8 cellular contexts compared by ENCODE assay signal in the genomic region with DNA sequence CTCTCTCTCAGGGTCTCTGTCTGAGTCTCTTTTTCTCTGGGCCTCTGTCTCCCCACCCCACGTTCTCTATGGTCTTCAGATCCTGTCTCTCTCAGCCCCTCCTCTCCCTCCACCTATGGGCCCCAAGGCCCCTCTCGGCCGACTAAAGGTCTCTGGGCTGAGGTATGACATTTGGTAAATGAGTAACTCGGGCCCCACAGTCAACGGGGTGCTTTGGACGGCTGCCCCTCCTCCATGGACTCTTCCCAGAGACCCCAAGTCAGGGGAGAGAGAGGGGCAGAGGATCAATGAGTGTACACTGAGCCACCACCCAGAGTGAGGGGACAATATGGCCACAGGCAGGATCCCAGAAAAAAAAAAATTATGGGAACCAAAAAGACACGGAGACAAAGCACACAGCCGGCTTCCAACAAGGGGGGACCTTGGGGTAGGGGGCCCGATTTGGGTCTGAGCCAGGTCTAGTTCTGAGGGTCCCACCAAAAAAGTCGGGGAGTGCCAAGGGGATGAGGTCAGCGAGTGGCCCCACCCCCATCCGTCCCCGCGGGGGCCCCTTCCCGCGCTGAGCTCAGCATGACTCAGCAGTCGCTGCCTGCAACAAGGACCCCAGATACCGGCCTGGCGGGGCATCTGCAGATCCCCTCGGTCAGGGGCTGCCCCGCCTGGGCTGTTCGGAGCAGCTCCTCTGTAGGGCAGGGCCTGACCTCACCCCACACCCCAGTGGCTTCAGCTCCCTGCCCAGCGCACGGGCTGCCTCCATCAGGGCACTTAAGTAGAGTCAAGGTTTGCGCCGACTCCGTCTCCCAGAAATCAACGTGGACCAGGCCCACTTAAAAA. TPM values are rescaled to one million over a fixed set of nuclear protein-coding genes. Genes with fewer than 3 reads are reported as not detected.
A peak's percentile ranks its signal among the peaks of the same experiment; 100 is the strongest.
DNase-seq lines count a peak whose midpoint lies in the region; ATAC-seq and TF ChIP-seq lines count a peak whose summit lies in the region.

No MANE protein-coding gene starts in this region.

- intact Hi-C loops in Right ventricle myocardium superior (cut with DNase I) (no loop called here), ovary (cut with DNase I) (loop anchor here in 3 of 4 donors (2.0 to 10.0 kb wide), 4 partner anchors 59 to 169 kb away; a partner anchor contains a TSS), transverse colon (cut with DNase I; ENCODE audit: low total_unique reads) (loop anchor here (10.0 kb wide), 2 partner anchors 59 to 89 kb away; a partner anchor contains a TSS)

- in situ Hi-C loops in transverse colon (cut with MboI; ENCODE audit: low pct_ligation_motif_present in 1 of 4, low pct_unique_long_range_greater_than_20kb in 1 of 4, low sequenced_read_pairs in 3 of 4) = loop anchor here in 1 of 4 donors (25.0 kb wide), 1 partner anchor 101 kb away; a partner anchor contains a TSS

- no peaks in the 10 kb centered on the region; the same call in 1 of the 2 replicates for H3K9me3 ChIP-seq in SJSA1 (replicated peaks)
- no peaks in the 10 kb centered on the region for H3K9me3 ChIP-seq in ovary
- no peaks in the 10 kb centered on the region for H3K9me3 ChIP-seq in transverse colon

- TF ChIP-seq CTCF in ovary (IDR thresholded peaks at IDR 0.05) (no peak), transverse colon (IDR thresholded peaks at IDR 0.05) (no peak)

- TF ChIP-seq EP300 in ovary (IDR thresholded peaks at IDR 0.05) (no peak), transverse colon (IDR thresholded peaks at IDR 0.05; ENCODE audit: low read depth) (no peak)

- H3K36me3 Mint-ChIP-seq in activated naive CD4-positive, alpha-beta T cell treated with anti-CD3 and anti-CD28 coated beads, Interleukin-2, amount 50 U/mL, for 72 hours = peaks cover 22 to 23% of the 10 kb centered on the region in 2 donors

- peaks cover 40% of the 10 kb centered on the region for H3K4me1 ChIP-seq in SJSA1 (replicated peaks)
- H3K4me1 ChIP-seq in ovary (ENCODE audit: insufficient read depth) = peaks cover 10% of the 10 kb centered on the region
- H3K4me1 ChIP-seq in transverse colon = peaks cover 37 to 73% (median 63%) of the 10 kb centered on the region in 4 donors

- H3K27ac ChIP-seq in SJSA1 (peak overlapping the region; percentile 99), ovary (peak overlapping the region; percentile 87 to 88), transverse colon (peak overlapping the region; percentile 94 to 97 (median 96))

- peak overlapping the region; percentile 96 to 100 for H3K27ac Mint-ChIP-seq in activated naive CD4-positive, alpha-beta T cell treated with anti-CD3 and anti-CD28 coated beads, Interleukin-2, amount 50 U/mL, for 72 hours

- TF ChIP-seq POLR2A in ovary (IDR thresholded peaks at IDR 0.05) (peak; percentile 59), transverse colon (IDR thresholded peaks at IDR 0.05) (peak; percentile 17)

- no peaks in the 10 kb centered on the region for H3K9me3 Mint-ChIP-seq in activated naive CD4-positive, alpha-beta T cell treated with anti-CD3 and anti-CD28 coated beads, Interleukin-2, amount 50 U/mL, for 72 hours

- H3K4me3 ChIP-seq in H7 (ENCODE audit: insufficient read depth, low read depth, low read length) (peak overlapping the region; percentile 47), SJSA1 (no peak overlapping the region), ovary (peak overlapping the region; percentile 30), transverse colon (peak overlapping the region in 2 of 4 donors; percentile 81 to 99)

- no peaks in the 10 kb centered on the region for H3K27me3 ChIP-seq in H7 (ENCODE audit: control insufficient read depth, insufficient read depth, low read length)
- H3K27me3 ChIP-seq in SJSA1 (replicated peaks) = no peaks in the 10 kb centered on the region
- H3K27me3 ChIP-seq in ovary = no peaks in the 10 kb centered on the region
- H3K27me3 ChIP-seq in transverse colon = no peaks in the 10 kb centered on the region

- ATAC-seq in activated naive CD4-positive, alpha-beta T cell treated with anti-CD3 and anti-CD28 coated beads, Interleukin-2, amount 50 U/mL, for 72 hours = peak in 1 of 2 donors; percentile 44
- ATAC-seq in Right ventricle myocardium superior (ENCODE audit: poor library complexity) = peak; percentile 22

- peaks cover 20% of the 10 kb centered on the region for H3K36me3 ChIP-seq in H7 (replicated peaks; ENCODE audit: control insufficient read depth, insufficient read depth, low read length)
- H3K36me3 ChIP-seq in SJSA1 = peaks cover 48% of the 10 kb centered on the region
- H3K36me3 ChIP-seq in ovary = no peaks in the 10 kb centered on the region
- H3K36me3 ChIP-seq in transverse colon = peaks cover 0 to 10% (median 3%) of the 10 kb centered on the region in 4 donors

- DNase-seq in C1 segment of cervical spinal cord (lab: John Stamatoyannopoulos, UW) (peak in 13 of 14 donors; percentile 17 to 80 (median 67)), H7 (peak; percentile 94), SJSA1 (ENCODE audit: low read depth in 1 of 2, low spot score in 2 of 2) (peak; percentile 86 to 89), Right ventricle myocardium superior (peak; percentile 85), ovary (peak; percentile 83 to 87 (median 86)), transverse colon (peak; percentile 88), NCI-H2107 treated with DMSO at 0.1 percent for 48 hours (lab: John Stamatoyannopoulos, UW; ENCODE audit: unreplicated experiment) (no peak)
- peak; percentile 64 to 85 for DNase-seq in activated naive CD4-positive, alpha-beta T cell treated with anti-CD3 and anti-CD28 coated beads, Interleukin-2, amount 50 U/mL, for 72 hours (ENCODE audit: low spot score in 2 of 2)

- 17 to 22% (median 22%) methylated on average over 28 of the region's 28 CpGs for WGBS in ovary, 3 donors
- 5 to 7% methylated on average over 4 to 16 of the region's 28 CpGs for whole genome bisulfite sequencing in transverse colon (ENCODE audit: low coverage in 1 of 2), 2 donors

RNA-seq across cellular contexts. Expression of a gene that starts 1.5 kb away (rescaled TPM):
- 2,437 and 3,282 TPM in 2 replicates for total RNA-seq in H7 (2014; rRNA removed; shearing (Covaris generic))
- 2,837 and 3,145 TPM in 2 replicates for total RNA-seq in SJSA1 (2014; rRNA removed; shearing (Covaris generic))
- 1,000 to 10,000 TPM; 1,148 to 2,898 TPM for total RNA-seq in activated naive CD4-positive, alpha-beta T cell treated with anti-CD3 and anti-CD28 coated beads, Interleukin-2, amount 50 U/mL, for 72 hours
- total RNA-seq in Right ventricle myocardium superior (748 TPM), ovary (1,000 to 10,000 TPM; 1,608 to 2,908 (median 2,022) TPM), transverse colon (1,000 to 10,000 TPM; 3,057 to 3,935 (median 3,837) TPM)
- 1,000 to 10,000 TPM; 2,697 to 3,617 TPM for polyA plus RNA-seq in ovary

RNA-seq across cellular contexts. Expression of a gene that starts 8.9 kb away (rescaled TPM):
- total RNA-seq in H7 (2014; rRNA removed; shearing (Covaris generic)) = 57.8 and 72.6 TPM in 2 replicates
- total RNA-seq in SJSA1 (2014; rRNA removed; shearing (Covaris generic)) = 57.4 and 75.1 TPM in 2 replicates
- total RNA-seq in activated naive CD4-positive, alpha-beta T cell treated with anti-CD3 and anti-CD28 coated beads, Interleukin-2, amount 50 U/mL, for 72 hours = 100 to 1,000 TPM; 191 to 711 TPM
- 21.5 TPM for total RNA-seq in Right ventricle myocardium superior
- total RNA-seq in ovary = 10 to 100 TPM; 10.6 to 57.7 (median 45.9) TPM
- polyA plus RNA-seq in ovary = 10 to 100 TPM; 14.6 to 48.1 TPM
- 100 to 1,000 TPM in 2 of 4 donors, 10 to 100 TPM in 2; 74.5 to 152 (median 112) TPM for total RNA-seq in transverse colon

RNA-seq across cellular contexts. Expression of a gene that starts 29.5 kb away (rescaled TPM):
- 35.2 and 50.2 TPM in 2 replicates for total RNA-seq in H7 (2014; rRNA removed; shearing (Covaris generic))
- 19.5 and 38.2 TPM in 2 replicates for total RNA-seq in SJSA1 (2014; rRNA removed; shearing (Covaris generic))
- total RNA-seq in activated naive CD4-positive, alpha-beta T cell treated with anti-CD3 and anti-CD28 coated beads, Interleukin-2, amount 50 U/mL, for 72 hours = 100 to 1,000 TPM in 1 of 2 donors, 10 to 100 TPM in 1; 44.8 to 104 TPM
- total RNA-seq in Right ventricle myocardium superior (100 TPM), ovary (10 to 100 TPM; 16.3 to 33.6 (median 29.0) TPM), transverse colon (100 to 1,000 TPM in 1 of 4 donors, 10 to 100 TPM in 3; 31.8 to 107 (median 40.9) TPM)
- 10 to 100 TPM; 17.0 to 32.5 TPM for polyA plus RNA-seq in ovary

RNA-seq across cellular contexts. Expression of a gene that starts 30.1 kb away (rescaled TPM):
- total RNA-seq in H7 (2014; rRNA removed; shearing (Covaris generic)) = not detected in 2 replicates
- total RNA-seq in SJSA1 (2014; rRNA removed; shearing (Covaris generic)) = 0.16 and 1.7 TPM in 2 replicates
- total RNA-seq in activated naive CD4-positive, alpha-beta T cell treated with anti-CD3 and anti-CD28 coated beads, Interleukin-2, amount 50 U/mL, for 72 hours = 1 to 10 TPM; 2.2 to 7.4 TPM
- total RNA-seq in Right ventricle myocardium superior (not detected), ovary (under 1 TPM in 4 of 7 donors, not detected in 3; 0.28 to 0.78 (median 0.68) TPM), transverse colon (1 to 10 TPM in 2 of 4 donors, not detected in 2; 3.4 to 4.9 TPM)
- under 1 TPM in 1 of 2 donors, not detected in 1; 0.52 TPM for polyA plus RNA-seq in ovary

RNA-seq across cellular contexts. Expression of a gene that starts 30.1 kb away (rescaled TPM):
- total RNA-seq in H7 (2014; rRNA removed; shearing (Covaris generic)) = 256 and 327 TPM in 2 replicates
- 238 and 322 TPM in 2 replicates for total RNA-seq in SJSA1 (2014; rRNA removed; shearing (Covaris generic))
- 100 to 1,000 TPM; 135 to 160 TPM for total RNA-seq in activated naive CD4-positive, alpha-beta T cell treated with anti-CD3 and anti-CD28 coated beads, Interleukin-2, amount 50 U/mL, for 72 hours
- 41.7 TPM for total RNA-seq in Right ventricle myocardium superior
- total RNA-seq in ovary = 100 to 1,000 TPM in 1 of 7 donors, 10 to 100 TPM in 6; 44.8 to 101 (median 56.6) TPM
- polyA plus RNA-seq in ovary = 10 to 100 TPM; 11.4 to 53.1 TPM
- total RNA-seq in transverse colon = 10 to 100 TPM; 48.6 to 66.9 (median 59.4) TPM
